In genomic region chr19:7415163-7415856, GRCh38 we compare ENCODE assay signal across 12 cellular contexts.
DNase-seq lines count a peak whose midpoint lies in the region; ATAC-seq, FAIRE-seq and TF ChIP-seq lines count a peak whose summit lies in the region.
"Had no signal": no experiment of that assay in that cellular context is flagged by ENCODE, and none has a peak within 500 bp of the region (broad histone marks: within the 10 kb centered on the region; RNA-seq: fewer than 3 reads in every experiment).

No MANE protein-coding gene starts in this region.

- ATAC-seq in activated CD4-positive, alpha-beta T cell treated with anti-CD3 and anti-CD28 coated beads for 36 hours = no peak
- ATAC-seq in left colon = peak; percentile 31

- H3K4me1 ChIP-seq in astrocyte (ENCODE audit: insufficient read depth, low read length) = peaks cover 8% of the 10 kb centered on the region

- H3K4me3 ChIP-seq in astrocyte (ENCODE audit: insufficient read depth, low read depth, low read length) = no peak overlapping the region

- TF ChIP-seq CTCF in astrocyte (IDR thresholded peaks at IDR 0.05; ENCODE audit: insufficient read depth, low read depth, low read length) (no peak), GM13977 (IDR thresholded peaks at IDR 0.05; ENCODE audit: extremely low read depth, insufficient read depth, missing control alignments) (no peak)

- H3K9me3 Mint-ChIP-seq in activated CD4-positive, alpha-beta T cell treated with anti-CD3 and anti-CD28 coated beads for 36 hours (ENCODE audit: low read depth) = no peaks in the 10 kb centered on the region
- peaks cover 2% of the 10 kb centered on the region for H3K9me3 Mint-ChIP-seq in astrocyte (ENCODE audit: unreplicated experiment)

- no peak for DNase-seq in activated CD4-positive, alpha-beta T cell treated with anti-CD3 and anti-CD28 coated beads for 36 hours
- no peak for DNase-seq in activated CD4-positive, alpha-beta T cell treated with anti-CD3 and anti-CD28 coated beads, Interleukin-2, amount 50 U/mL, for 1 hour
- DNase-seq in astrocyte (ENCODE audit: low read depth) = peak; percentile 81
- DNase-seq in left colon = no peak
- DNase-seq in activated T-cell treated with anti-CD3 and anti-CD28 coated beads, Interleukin-2, amount 50 U/mL, for 48 hours = no peak
- DNase-seq in NCI-H1417 treated with DMSO at 0.1 percent for 48 hours (lab: John Stamatoyannopoulos, UW) = no peak
- DNase-seq in GM13977 (ENCODE audit: low spot score) = no peak
- DNase-seq: activated CD4-positive, alpha-beta T cell treated with anti-CD3 and anti-CD28 coated beads for 1 hour; cortex of kidney; HCEC 1CT had no signal

- peaks cover 11% of the 10 kb centered on the region for H3K36me3 Mint-ChIP-seq in activated CD4-positive, alpha-beta T cell treated with anti-CD3 and anti-CD28 coated beads for 36 hours (ENCODE audit: low read depth)
- H3K36me3 Mint-ChIP-seq in astrocyte (ENCODE audit: low read depth, unreplicated experiment) = peaks cover 13% of the 10 kb centered on the region

- no peak overlapping the region for H3K27ac ChIP-seq in astrocyte (ENCODE audit: low read depth, low read length)
- H3K27ac ChIP-seq in temporal lobe (ENCODE audit: low read depth, low read length) = peak overlapping the region; percentile 77

- no peaks in the 10 kb centered on the region for H3K27me3 Mint-ChIP-seq in activated CD4-positive, alpha-beta T cell treated with anti-CD3 and anti-CD28 coated beads for 36 hours
- H3K27me3 Mint-ChIP-seq in astrocyte (ENCODE audit: low read depth, unreplicated experiment) = no peaks in the 10 kb centered on the region

- H4K20me1 ChIP-seq in astrocyte (ENCODE audit: insufficient read depth, low read length) = peaks cover 66% of the 10 kb centered on the region

- no peaks in the 10 kb centered on the region for H3K9me3 ChIP-seq in astrocyte (ENCODE audit: insufficient read depth, low read depth, low read length)

- no peak for FAIRE-seq in astrocyte (lab: Jason Lieb, UNC)
- FAIRE-seq: GM12891 had no signal

- in situ Hi-C loops in GM13977 (cut with MboI; ENCODE audit: low pct_unique_long_range_greater_than_20kb, low sequenced_read_pairs, unreplicated experiment) = no loop called here

- peaks cover 22% of the 10 kb centered on the region for H3K4me1 Mint-ChIP-seq in activated CD4-positive, alpha-beta T cell treated with anti-CD3 and anti-CD28 coated beads for 36 hours
- peaks cover 15% of the 10 kb centered on the region for H3K4me1 Mint-ChIP-seq in astrocyte (ENCODE audit: low read depth, unreplicated experiment)

- H2AFZ ChIP-seq in astrocyte (ENCODE audit: low read depth, low read length) = no peak overlapping the region

- H3K9ac ChIP-seq in astrocyte (ENCODE audit: low read length) = no peak overlapping the region

- peaks cover 74% of the 10 kb centered on the region for H3K79me2 ChIP-seq in astrocyte (ENCODE audit: insufficient read depth, low read length)

- peak overlapping the region; percentile 44 for H3K4me2 ChIP-seq in astrocyte (ENCODE audit: low read length)

- POLR2A ChIA-PET in activated CD4-positive, alpha-beta T cell treated with anti-CD3 and anti-CD28 coated beads for 36 hours (lab: Charles Lee) = no interaction called here

- no peaks in the 10 kb centered on the region for H3K36me3 ChIP-seq in astrocyte (ENCODE audit: insufficient read depth, low read length)

- intact Hi-C loops in activated CD4-positive, alpha-beta T cell treated with anti-CD3 and anti-CD28 coated beads for 36 hours (cut with DNase I, micrococcal nuclease) = no loop called here
- intact Hi-C loops in left colon (cut with DNase I, micrococcal nuclease) = no loop called here

- no peaks in the 10 kb centered on the region for H3K27me3 ChIP-seq in astrocyte (ENCODE audit: insufficient read depth, low read length)

- H3K4me3 Mint-ChIP-seq in activated CD4-positive, alpha-beta T cell treated with anti-CD3 and anti-CD28 coated beads for 36 hours = no peak overlapping the region
- H3K4me3 Mint-ChIP-seq in astrocyte (ENCODE audit: unreplicated experiment) = no peak overlapping the region

- CTCF ChIA-PET in activated CD4-positive, alpha-beta T cell treated with anti-CD3 and anti-CD28 coated beads for 36 hours (lab: Charles Lee) = interaction anchor here (1.5 kb wide), 1 partner anchor 48 kb away, joined by 4 read pairs; no protein-coding TSS in a partner anchor

- H3K27ac Mint-ChIP-seq in activated CD4-positive, alpha-beta T cell treated with anti-CD3 and anti-CD28 coated beads for 36 hours = peak overlapping the region; percentile 3
- H3K27ac Mint-ChIP-seq in astrocyte (ENCODE audit: unreplicated experiment) = peak overlapping the region; percentile 30
